Comparison of ENCODE assay signal across 24 cellular contexts in the genomic region with DNA sequence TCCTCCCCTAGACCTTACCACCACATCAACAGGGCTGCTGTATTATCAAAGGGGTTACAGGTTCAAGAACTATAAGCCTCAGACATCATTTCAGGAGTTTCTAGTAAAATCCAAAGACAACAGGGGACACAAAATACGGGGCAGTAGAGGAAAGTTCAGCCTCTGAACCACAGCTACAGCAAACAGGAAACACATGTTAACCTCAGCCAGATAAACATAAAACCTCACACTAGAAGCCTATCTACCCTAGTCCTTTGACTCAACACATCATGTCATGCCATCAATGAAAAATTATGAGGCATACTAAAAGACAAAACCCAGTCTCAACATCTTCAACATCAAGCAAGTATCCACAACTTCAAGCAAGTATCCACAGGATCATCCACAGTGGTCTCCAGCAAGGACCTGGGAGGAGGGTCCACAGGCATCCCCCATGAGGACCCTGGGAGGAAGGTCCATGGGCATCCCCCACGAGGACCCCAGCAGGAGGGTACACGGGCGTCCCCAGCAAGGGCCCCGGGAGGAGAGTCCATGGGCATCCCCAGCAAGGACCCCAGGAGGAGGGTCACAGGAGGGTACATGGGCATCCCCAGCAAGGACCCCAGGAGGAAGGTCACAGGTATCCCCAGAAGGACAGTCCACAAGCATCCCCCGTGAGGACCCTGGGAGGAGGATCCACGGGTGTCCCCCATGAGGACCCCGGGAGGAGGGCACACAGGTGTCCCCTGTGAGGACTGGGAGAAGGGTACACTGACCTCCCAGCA.
DNase-seq lines count a peak whose midpoint lies in the region; ATAC-seq and TF ChIP-seq lines count a peak whose summit lies in the region.
"Had no signal": no experiment of that assay in that cellular context is flagged by ENCODE, and none has a peak within 500 bp of the region (broad histone marks: within the 10 kb centered on the region; RNA-seq: fewer than 3 reads in every experiment).

No MANE protein-coding gene starts in this region.

- H3K27ac ChIP-seq in BLaER1: peak overlapping the region; percentile 75
- H3K27ac ChIP-seq in effector memory CD4-positive, alpha-beta T cell (ENCODE audit: insufficient read depth, low read length, poor library complexity, severe bottlenecking): no peak overlapping the region
- H3K27ac ChIP-seq: HL-60, SJCRH30, thyroid gland, VCaP had no signal

- H3K4me1 Mint-ChIP-seq in natural killer cell (peaks cover 32 to 54% of the 10 kb centered on the region in 2 donors), Caco-2 (ENCODE audit: low read depth, unreplicated experiment) (no peaks in the 10 kb centered on the region)
- H3K4me1 Mint-ChIP-seq: CD14-positive monocyte, H9 had no signal

- H3K27me3 ChIP-seq in BLaER1: no peaks in the 10 kb centered on the region
- no peaks in the 10 kb centered on the region for H3K27me3 ChIP-seq in Caco-2 (replicated peaks; ENCODE audit: control insufficient read depth, insufficient read depth, low read length)
- no peaks in the 10 kb centered on the region for H3K27me3 ChIP-seq in effector memory CD4-positive, alpha-beta T cell (replicated peaks; ENCODE audit: control insufficient read depth, insufficient read depth, low read length, poor library complexity, severe bottlenecking)
- H3K27me3 ChIP-seq: SJCRH30, thyroid gland had no signal

- POLR2A ChIA-PET in Caco-2 (lab: Charles Lee): no interaction called here

- TF ChIP-seq CTCF in natural killer cell (IDR thresholded peaks at IDR 0.05): no peak
- no peak for TF ChIP-seq CTCF in Caco-2 (IDR thresholded peaks at IDR 0.05; ENCODE audit: insufficient read depth in 1 of 2, low read depth in 1 of 2, low read length in 1 of 2, severe bottlenecking in 1 of 2, unreplicated experiment in 1 of 2)

- H3K4me1 ChIP-seq in BLaER1 (peaks cover 54% of the 10 kb centered on the region), Caco-2 (no peaks in the 10 kb centered on the region)
- no peaks in the 10 kb centered on the region for H3K4me1 ChIP-seq in effector memory CD4-positive, alpha-beta T cell (ENCODE audit: control insufficient read depth, insufficient read depth, low read length, poor library complexity, severe bottlenecking)
- H3K4me1 ChIP-seq: thyroid gland had no signal

- H3K36me3 ChIP-seq in BLaER1: no peaks in the 10 kb centered on the region
- no peaks in the 10 kb centered on the region for H3K36me3 ChIP-seq in Caco-2 (ENCODE audit: control insufficient read depth, insufficient read depth, low read length)
- no peaks in the 10 kb centered on the region for H3K36me3 ChIP-seq in effector memory CD4-positive, alpha-beta T cell (ENCODE audit: control insufficient read depth, insufficient read depth, low read length)
- H3K36me3 ChIP-seq: SJCRH30, thyroid gland had no signal

- H4K20me1 ChIP-seq in BLaER1: no peaks in the 10 kb centered on the region

- H3K9ac ChIP-seq in BLaER1: 0 out of 2 replicates have a peak overlapping the region, but pooled peaks have one; percentile 25

- ATAC-seq in natural killer cell: peak; percentile 68 to 97 (median 82)
- no peak for ATAC-seq in HG02852 (IDR thresholded peaks at IDR 0.05; ENCODE audit: unreplicated experiment)
- ATAC-seq: HepG2 had no signal

- peak; percentile 40 for DNase-seq in Jurkat, Clone E6-1 (ENCODE audit: low read depth, low spot score)
- peak; percentile 8 for DNase-seq in central memory CD4-positive, alpha-beta T cell
- DNase-seq in natural killer cell (no peak), Caco-2 (no peak)
- DNase-seq in stimulated activated CD8-positive, alpha-beta memory T cell treated with anti-CD3 and anti-CD28 coated beads, Interleukin-4, amount 100 ng/mL, for 48 hours: no peak
- no peak for DNase-seq in effector memory CD4-positive, alpha-beta T cell
- DNase-seq: activated CD4-positive, alpha-beta T cell treated with anti-CD3 and anti-CD28 coated beads, Interleukin-2, amount 50 U/mL, for 4 hours; activated naive CD4-positive, alpha-beta T cell treated with anti-CD3 and anti-CD28 coated beads, Interleukin-2, amount 10 ng/mL, durations not matched to agents 7 days and 5 days; amygdala; H9; mammary epithelial cell; NCI-H187 treated with DMSO at 0.1 percent for 48 hours; NCI-H69; occipital lobe; SJCRH30; stimulated activated naive CD4-positive, alpha-beta T cell treated with Interleukin-2 at 50 U/mL for 16 hours; thyroid gland had no signal

- H3K4me3 Mint-ChIP-seq in natural killer cell (peak overlapping the region; percentile 51), Caco-2 (ENCODE audit: unreplicated experiment) (no peak overlapping the region)
- H3K4me3 Mint-ChIP-seq: activated naive CD4-positive, alpha-beta T cell treated with anti-CD3 and anti-CD28 coated beads, Interleukin-2, amount 10 ng/mL, durations not matched to agents 7 days and 5 days; CD14-positive monocyte; dendritic cell treated with granulocyte-macrophage colony-stimulating factor and Interleukin-4, amounts not matched to agents 40 ng/mL and 50 ng/mL, for 4 days; H9 had no signal

- H3K9me3 ChIP-seq in BLaER1: peaks cover 19% of the 10 kb centered on the region
- no peaks in the 10 kb centered on the region for H3K9me3 ChIP-seq in Caco-2
- no peaks in the 10 kb centered on the region for H3K9me3 ChIP-seq in effector memory CD4-positive, alpha-beta T cell (ENCODE audit: control insufficient read depth, low read length)
- H3K9me3 ChIP-seq: SJCRH30, thyroid gland had no signal

- peaks cover 3 to 4% of the 10 kb centered on the region in 2 donors for H3K9me3 Mint-ChIP-seq in natural killer cell
- no peaks in the 10 kb centered on the region for H3K9me3 Mint-ChIP-seq in Caco-2 (ENCODE audit: unreplicated experiment)
- H3K9me3 Mint-ChIP-seq: dendritic cell treated with granulocyte-macrophage colony-stimulating factor and Interleukin-4, amounts not matched to agents 40 ng/mL and 50 ng/mL, for 4 days; H9 had no signal

- peaks cover 5 to 21% of the 10 kb centered on the region in 2 donors for H3K27me3 Mint-ChIP-seq in natural killer cell (ENCODE audit: low read depth in 2 of 2)
- H3K27me3 Mint-ChIP-seq in Caco-2 (ENCODE audit: insufficient read depth, unreplicated experiment): no peaks in the 10 kb centered on the region

- BruUV-seq in Caco-2 (replicated peaks; lab: Mats Ljungman, UMichigan): no TSS peak

- peak overlapping the region; percentile 68 for H3K4me2 ChIP-seq in BLaER1

- H3K27ac Mint-ChIP-seq in natural killer cell (peak overlapping the region; percentile 32 to 75), Caco-2 (ENCODE audit: unreplicated experiment) (no peak overlapping the region)
- H3K27ac Mint-ChIP-seq: activated naive CD4-positive, alpha-beta T cell treated with anti-CD3 and anti-CD28 coated beads, Interleukin-2, amount 10 ng/mL, durations not matched to agents 7 days and 5 days; CD14-positive monocyte; dendritic cell treated with granulocyte-macrophage colony-stimulating factor and Interleukin-4, amounts not matched to agents 40 ng/mL and 50 ng/mL, for 4 days; H9 had no signal

- intact Hi-C loops in natural killer cell (cut with micrococcal nuclease) (no loop called here), Caco-2 (cut with micrococcal nuclease; ENCODE audit: unreplicated experiment) (no loop called here)

- CTCF ChIA-PET in Caco-2 (lab: Charles Lee): no interaction called here

- H3K4me3 ChIP-seq in BLaER1 (peak overlapping the region; percentile 41; the same call in 1 of the 2 replicates), Caco-2 (ENCODE audit: low read depth, low read length) (no peak overlapping the region)
- no peak overlapping the region for H3K4me3 ChIP-seq in Jurkat, Clone E6-1 (ENCODE audit: low read length)
- no peak overlapping the region for H3K4me3 ChIP-seq in effector memory CD4-positive, alpha-beta T cell (ENCODE audit: insufficient read depth, low read depth, low read length, poor library complexity, severe bottlenecking)
- H3K4me3 ChIP-seq: SJCRH30, thyroid gland had no signal

- H3K36me3 Mint-ChIP-seq in natural killer cell: peaks cover 8% of the 10 kb centered on the region
- H3K36me3 Mint-ChIP-seq in Caco-2 (ENCODE audit: insufficient read depth, unreplicated experiment): peaks cover 5% of the 10 kb centered on the region
- H3K36me3 Mint-ChIP-seq: activated naive CD4-positive, alpha-beta T cell treated with anti-CD3 and anti-CD28 coated beads, Interleukin-2, amount 10 ng/mL, durations not matched to agents 7 days and 5 days; CD14-positive monocyte had no signal

Comparison
In these comparisons a context has a peak if more than half of its experiments do, and no peak if none do; other contexts are left out.
1. DNase-seq: peak in Jurkat, Clone E6-1 (single experiment) and central memory CD4-positive, alpha-beta T cell (single experiment); none in natural killer cell (single experiment), Caco-2 (0 of 2), stimulated activated CD8-positive, alpha-beta memory T cell treated with anti-CD3 and anti-CD28 coated beads, Interleukin-4, amount 100 ng/mL, for 48 hours (single experiment) and effector memory CD4-positive, alpha-beta T cell (0 of 3).